Comparison of ENCODE assay signal across 13 cellular contexts in genomic region chr7:510782-511281, GRCh38.
"Had no signal": no experiment of that assay in that cellular context is flagged by ENCODE, and none has a peak within 500 bp of the region (broad histone marks: within the 10 kb centered on the region; RNA-seq: fewer than 3 reads in every experiment).

No MANE protein-coding gene starts in this region.

- H3K4me1 ChIP-seq: adrenal gland had no signal

- H3K27me3 ChIP-seq: adrenal gland, tibial nerve had no signal

- DNase-seq: activated B cell treated with CpG ODN at 0.5 μM for 24 hours; activated CD4-positive, alpha-beta T cell treated with anti-CD3 and anti-CD28 coated beads, Interleukin-2, amount 10 ng/mL, durations not matched to agents 24 days and 14 days; activated CD8-positive, alpha-beta memory T cell treated with anti-CD3 and anti-CD28 coated beads for 24 hours; activated naive CD4-positive, alpha-beta T cell treated with anti-CD3 and anti-CD28 coated beads, Interleukin-2, amount 10 ng/mL, durations not matched to agents 7 days and 5 days; adrenal gland; endodermal cell; SIG-M5; stimulated activated CD4-positive, alpha-beta T cell treated with anti-CD3 and anti-CD28 coated beads, Interleukin-4, amount 100 ng/mL, for 1 hour; T-helper 2 cell had no signal

- H3K4me3 ChIP-seq: adrenal gland, left lung, neural progenitor cell, tibial nerve had no signal

- FAIRE-seq: TTC549 had no signal

- H3K9ac ChIP-seq: neural progenitor cell had no signal

- H3K36me3 ChIP-seq: adrenal gland, neural progenitor cell had no signal

- H3K9me3 ChIP-seq: adrenal gland, left lung, tibial nerve had no signal

- H3K27ac ChIP-seq: adrenal gland, left lung, neural progenitor cell had no signal
